In the genomic region with DNA sequence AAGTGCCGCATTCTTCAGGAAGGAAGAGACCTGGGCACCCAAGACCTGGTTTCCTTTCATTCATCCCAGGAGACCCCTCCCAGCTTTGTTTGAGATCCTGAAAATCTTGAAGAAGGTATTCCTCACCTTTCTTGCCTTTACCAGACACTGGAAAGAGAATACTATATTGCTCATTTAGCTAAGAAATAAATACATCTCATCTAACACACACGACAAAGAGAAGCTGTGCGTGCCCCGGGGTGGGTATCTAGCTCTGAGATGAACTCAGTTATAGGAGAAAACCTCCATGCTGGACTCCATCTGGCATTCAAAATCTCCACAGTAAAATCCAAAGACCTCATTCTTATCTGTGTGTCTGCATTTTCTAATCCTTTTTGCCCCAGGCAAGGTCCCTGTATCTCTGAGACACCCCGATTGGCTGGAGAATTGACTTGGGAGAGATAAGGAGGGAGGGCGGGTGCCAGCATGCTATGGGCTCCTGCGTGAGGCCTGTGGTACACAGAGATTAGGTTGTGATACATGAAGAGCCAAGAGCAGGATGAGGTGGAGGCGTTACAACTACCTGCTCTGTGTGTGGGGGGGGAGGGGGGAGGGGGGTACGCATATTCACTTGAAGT, we compare ENCODE assay signal across 2 cellular contexts.
TF ChIP-seq lines count a peak whose summit lies in the region.

No MANE protein-coding gene starts in this region.

TF ChIP-seq in SK-N-SH, 30 proteins besides CTCF, POLR2A, EP300 and RAD21:
- TF ChIP-seq, protein P1, sequence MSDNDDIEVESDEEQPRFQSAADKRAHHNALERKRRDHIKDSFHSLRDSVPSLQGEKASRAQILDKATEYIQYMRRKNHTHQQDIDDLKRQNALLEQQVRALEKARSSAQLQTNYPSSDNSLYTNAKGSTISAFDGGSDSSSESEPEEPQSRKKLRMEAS (IDR thresholded peaks at IDR 0.05; ENCODE audit: low read depth): no peak
- TF ChIP-seq TEAD4 (IDR thresholded peaks at IDR 0.05; ENCODE audit: borderline replicate concordance, insufficient read depth): no peak
- TF ChIP-seq CHD2 (IDR thresholded peaks at IDR 0.05; ENCODE audit: low read length, partially characterized antibody): no peak

TF ChIP-seq in SK-N-SH treated with all-trans-retinoic acid at 6 μM for 48 hours, 23 proteins besides CTCF, POLR2A, EP300 and RAD21:
- TF ChIP-seq CSRNP3 (CRISPR knock-in tag; IDR thresholded peaks at IDR 0.05): no peak
- TF ChIP-seq ISL1 (CRISPR knock-in tag; IDR thresholded peaks at IDR 0.05): no peak
- no peak for TF ChIP-seq ARNTL (CRISPR knock-in tag; IDR thresholded peaks at IDR 0.05; ENCODE audit: borderline replicate concordance, low read depth)
- TF ChIP-seq CREB5 (CRISPR knock-in tag; IDR thresholded peaks at IDR 0.05; ENCODE audit: low read depth): no peak
- no peak for TF ChIP-seq POU6F1 (CRISPR knock-in tag; IDR thresholded peaks at IDR 0.05; ENCODE audit: borderline replicate concordance, low read depth)
- no peak for TF ChIP-seq TOX (CRISPR knock-in tag; IDR thresholded peaks at IDR 0.05; ENCODE audit: borderline replicate concordance)
- TF ChIP-seq, protein P2, sequence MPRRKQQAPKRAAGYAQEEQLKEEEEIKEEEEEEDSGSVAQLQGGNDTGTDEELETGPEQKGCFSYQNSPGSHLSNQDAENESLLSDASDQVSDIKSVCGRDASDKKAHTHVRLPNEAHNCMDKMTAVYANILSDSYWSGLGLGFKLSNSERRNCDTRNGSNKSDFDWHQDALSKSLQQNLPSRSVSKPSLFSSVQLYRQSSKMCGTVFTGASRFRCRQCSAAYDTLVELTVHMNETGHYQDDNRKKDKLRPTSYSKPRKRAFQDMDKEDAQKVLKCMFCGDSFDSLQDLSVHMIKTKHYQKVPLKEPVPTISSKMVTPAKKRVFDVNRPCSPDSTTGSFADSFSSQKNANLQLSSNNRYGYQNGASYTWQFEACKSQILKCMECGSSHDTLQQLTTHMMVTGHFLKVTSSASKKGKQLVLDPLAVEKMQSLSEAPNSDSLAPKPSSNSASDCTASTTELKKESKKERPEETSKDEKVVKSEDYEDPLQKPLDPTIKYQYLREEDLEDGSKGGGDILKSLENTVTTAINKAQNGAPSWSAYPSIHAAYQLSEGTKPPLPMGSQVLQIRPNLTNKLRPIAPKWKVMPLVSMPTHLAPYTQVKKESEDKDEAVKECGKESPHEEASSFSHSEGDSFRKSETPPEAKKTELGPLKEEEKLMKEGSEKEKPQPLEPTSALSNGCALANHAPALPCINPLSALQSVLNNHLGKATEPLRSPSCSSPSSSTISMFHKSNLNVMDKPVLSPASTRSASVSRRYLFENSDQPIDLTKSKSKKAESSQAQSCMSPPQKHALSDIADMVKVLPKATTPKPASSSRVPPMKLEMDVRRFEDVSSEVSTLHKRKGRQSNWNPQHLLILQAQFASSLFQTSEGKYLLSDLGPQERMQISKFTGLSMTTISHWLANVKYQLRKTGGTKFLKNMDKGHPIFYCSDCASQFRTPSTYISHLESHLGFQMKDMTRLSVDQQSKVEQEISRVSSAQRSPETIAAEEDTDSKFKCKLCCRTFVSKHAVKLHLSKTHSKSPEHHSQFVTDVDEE (CRISPR knock-in tag; IDR thresholded peaks at IDR 0.05): no peak
- TF ChIP-seq ZFP3 (CRISPR knock-in tag; IDR thresholded peaks at IDR 0.05): no peak
